In genomic region chr1:228228601-228229074, GRCh38 we compare ENCODE assay signal across 10 cellular contexts. TPM values are rescaled to one million over a fixed set of nuclear protein-coding genes. Genes with fewer than 3 reads are reported as not detected.
DNase-seq lines count a peak whose midpoint lies in the region; ATAC-seq, FAIRE-seq and TF ChIP-seq lines count a peak whose summit lies in the region.
"Had no signal": no experiment of that assay in that cellular context is flagged by ENCODE, and none has a peak within 500 bp of the region (broad histone marks: within the 10 kb centered on the region; RNA-seq: fewer than 3 reads in every experiment).

No MANE protein-coding gene starts in this region.

- TF ChIP-seq EP300 in HepG2 (IDR thresholded peaks at IDR 0.05; ENCODE audit: low read depth in 2 of 2, low read length in 2 of 2) = no peak
- no peak for TF ChIP-seq EP300 in HepG2 (CRISPR knock-in tag; IDR thresholded peaks at IDR 0.05; ENCODE audit: borderline replicate concordance)

- POLR2A ChIA-PET in HepG2 (lab: Yijun Ruan, JAX) = no interaction called here

- no peak overlapping the region for H3K9ac ChIP-seq in HepG2 (ENCODE audit: insufficient read depth, low read depth, low read length)

- H3K4me3 ChIP-seq in HepG2 (replicated peaks in 1 of 3; ENCODE audit: insufficient read depth in 1 of 3, low read depth in 2 of 3, low read length in 3 of 3) (no peak overlapping the region), right lobe of liver (no peak overlapping the region), fibroblast of the aortic adventitia (ENCODE audit: low read depth, low read length) (no peak overlapping the region), upper lobe of right lung (no peak overlapping the region)

- no peaks in the 10 kb centered on the region; a peak in 1 of 5 replicates for H3K27me3 ChIP-seq in HepG2 (ENCODE audit: control insufficient read depth in 1 of 2, insufficient read depth in 2 of 2, low read length in 2 of 2)
- no peaks in the 10 kb centered on the region for H3K27me3 ChIP-seq in right lobe of liver
- no peaks in the 10 kb centered on the region for H3K27me3 ChIP-seq in upper lobe of right lung

- H3K27ac ChIP-seq in HepG2 (ENCODE audit: extremely low read length, insufficient read depth, low read length) (no peak overlapping the region), right lobe of liver (no peak overlapping the region), upper lobe of right lung (peak overlapping the region; percentile 30)

- H3K9me3 ChIP-seq in HepG2 (ENCODE audit: low read length) (no peaks in the 10 kb centered on the region), right lobe of liver (no peaks in the 10 kb centered on the region), upper lobe of right lung (no peaks in the 10 kb centered on the region)

- H2AFZ ChIP-seq in HepG2 (ENCODE audit: low read length) = no peak overlapping the region

- ATAC-seq in HepG2 = peak; percentile 43; the same call in 1 of the 3 replicates
- ATAC-seq in right lobe of liver = no peak
- no peak for ATAC-seq in upper lobe of right lung
- ATAC-seq: activated T-cell treated with anti-CD3 and anti-CD28 coated beads, Interleukin-2, amount 50 U/mL, for 72 hours had no signal

- TF ChIP-seq RAD21 in HepG2 (CRISPR knock-in tag; IDR thresholded peaks at IDR 0.05) = no peak

- H4K20me1 ChIP-seq in HepG2 (ENCODE audit: insufficient read depth, low read length) = no peaks in the 10 kb centered on the region

- DNase-seq in HepG2 (ENCODE audit: low spot score) (peak; percentile 83), right lobe of liver (no peak), SIG-M5 treated with dmso at 0.1 percent for 504 hours (lab: John Stamatoyannopoulos, UW; ENCODE audit: unreplicated experiment) (peak; percentile 84), fibroblast of the aortic adventitia (ENCODE audit: low read depth) (peak; percentile 23), upper lobe of right lung (no peak), amygdala (lab: John Stamatoyannopoulos, UW) (no peak), pons (ENCODE audit: low spot score) (no peak)
- DNase-seq in activated CD4-positive, alpha-beta T cell treated with anti-CD3 and anti-CD28 coated beads, Interleukin-2, amount 50 U/mL, for 48 hours = no peak
- DNase-seq: activated T-cell treated with anti-CD3 and anti-CD28 coated beads, Interleukin-2, amount 50 U/mL, for 72 hours had no signal

- intact Hi-C loops in HepG2 (cut with micrococcal nuclease; ENCODE audit: unreplicated experiment) = loop anchor here (5.0 kb wide), 1 partner anchor 289 kb away; no protein-coding TSS in a partner anchor
- intact Hi-C loops in right lobe of liver (cut with DNase I) = no loop called here
- intact Hi-C loops in upper lobe of right lung (cut with DNase I) = no loop called here

- no peak overlapping the region for H3K4me2 ChIP-seq in HepG2 (ENCODE audit: low read depth, low read length)

- CTCF ChIA-PET in HepG2 (lab: Yijun Ruan, JAX; ENCODE audit: low intra/inter-chr PET ratio, low total read pairs) = interaction anchor here (2.4 kb wide), 1 partner anchor 286 kb away, joined by 6 read pairs; no protein-coding TSS in a partner anchor

- H3K79me2 ChIP-seq in HepG2 (ENCODE audit: insufficient read depth, low read length) = no peaks in the 10 kb centered on the region

- WGBS in HepG2 (ENCODE audit: low lambda C conversion rate) = 56% methylated on average over 5 of the region's 5 CpGs
- WGBS in right lobe of liver (ENCODE audit: insufficient coverage, low coverage, low lambda C conversion rate, missing lambda C conversion rate) = 60% methylated on average over 5 of the region's 5 CpGs

- FAIRE-seq in HepG2 (lab: Jason Lieb, UNC) = no peak
- FAIRE-seq: urothelium cell line had no signal

- in situ Hi-C loops in HepG2 (cut with HindIII; ENCODE audit: extremely low pct_ligation_motif_present, low pct_unique_long_range_greater_than_20kb) = no loop called here

- no TSS peak for BruUV-seq in HepG2 (replicated peaks; lab: Mats Ljungman, UMichigan)

- TF ChIP-seq CTCF in HepG2 (CRISPR knock-in tag; IDR thresholded peaks at IDR 0.05) (no peak), right lobe of liver (IDR thresholded peaks at IDR 0.05) (no peak), fibroblast of the aortic adventitia (IDR thresholded peaks at IDR 0.05; ENCODE audit: insufficient read depth, low read length) (no peak), upper lobe of right lung (IDR thresholded peaks at IDR 0.05) (no peak)

- TF ChIP-seq POLR2A in HepG2 (IDR thresholded peaks at IDR 0.05; ENCODE audit: insufficient read depth in 1 of 2, low read depth in 2 of 2, low read length in 2 of 2) = no peak
- no peak for TF ChIP-seq POLR2A in right lobe of liver (IDR thresholded peaks at IDR 0.05)

- H3K4me1 ChIP-seq in HepG2 (ENCODE audit: insufficient read depth, low read length) = peaks cover 21% of the 10 kb centered on the region
- no peaks in the 10 kb centered on the region for H3K4me1 ChIP-seq in right lobe of liver
- H3K4me1 ChIP-seq in upper lobe of right lung = no peaks in the 10 kb centered on the region

- H3K36me3 ChIP-seq in HepG2 (replicated peaks in 1 of 2; ENCODE audit: control insufficient read depth in 1 of 2, insufficient read depth in 2 of 2, low read length in 2 of 2) (no peaks in the 10 kb centered on the region), right lobe of liver (no peaks in the 10 kb centered on the region), upper lobe of right lung (no peaks in the 10 kb centered on the region)

TF ChIP-seq in HepG2, 621 proteins besides CTCF, POLR2A, EP300 and RAD21:
- peak; percentile 81 for TF ChIP-seq CEBPB (IDR thresholded peaks at IDR 0.05; ENCODE audit: borderline replicate concordance, low read depth, low read length)
- peak; percentile 56 for TF ChIP-seq FOSL2 (CRISPR knock-in tag; IDR thresholded peaks at IDR 0.05)
- TF ChIP-seq SALL1 (CRISPR knock-in tag; IDR thresholded peaks at IDR 0.05) = no peak
- peak; percentile 58; the same call in 1 of the 2 replicates for TF ChIP-seq ARID3A (IDR thresholded peaks at IDR 0.05; ENCODE audit: low read depth, low read length)
- no peak for TF ChIP-seq RFX5 (IDR thresholded peaks at IDR 0.05; ENCODE audit: low read depth, low read length)
- peak; percentile 60; the same call in 1 of the 2 replicates for TF ChIP-seq ZNF24 (IDR thresholded peaks at IDR 0.05)
- no peak for TF ChIP-seq ZNF724P (CRISPR knock-in tag; IDR thresholded peaks at IDR 0.05; ENCODE audit: borderline replicate concordance)
- TF ChIP-seq RARA (CRISPR knock-in tag; IDR thresholded peaks at IDR 0.05) = 0 out of 2 replicates have a peak, but pooled peaks have one; percentile 25

RNA-seq across cellular contexts. Expression of gene OBSCN, which starts 20.8 kb away (rescaled TPM):
- total RNA-seq in HepG2 (2016; rRNA removed; fragmentation: Illumina TruSeq; extraction: Trizol) (0.08 and 0.20 TPM in 2 replicates), right lobe of liver (1 to 10 TPM in 5 of 6 experiments, under 1 TPM in 1; 0.43 to 3.5 (median 2.0) TPM), fibroblast of the aortic adventitia (ENCODE audit: low replicate concordance) (0.99 and 3.1 TPM in 2 replicates), upper lobe of right lung (39.4 TPM)
- total RNA-seq in HepG2 (2016; cell fraction: cytosol; rRNA removed; fragmentation: Illumina TruSeq; extraction: Trizol; ENCODE audit: low read depth) = not detected in 2 replicates
- total RNA-seq in HepG2 (2016; cell fraction: insoluble cytoplasmic fraction; rRNA removed; fragmentation: Illumina TruSeq; extraction: Trizol) = 0.09 and 0.13 TPM in 2 replicates
- total RNA-seq in HepG2 (2016; cell fraction: membrane; rRNA removed; fragmentation: Illumina TruSeq; extraction: Trizol) = 0.06 and 0.07 TPM in 2 replicates
- 0.12 TPM in 1 of 2 replicates, not detected in the other for total RNA-seq in HepG2 (2016; cell fraction: nucleus; rRNA removed; fragmentation: Illumina TruSeq; extraction: Trizol)
- polyA plus RNA-seq in HepG2 (2011; rRNA removed) = 0.10 and 0.20 TPM in 2 replicates
- polyA plus RNA-seq in HepG2 (2011; cell fraction: cytosol; rRNA removed) = 0.03 and 0.07 TPM in 2 replicates
- polyA plus RNA-seq in HepG2 (2011; cell fraction: nucleus; rRNA removed) = 0.58 and 1.1 TPM in 2 replicates
- 0.09 and 0.55 TPM in 2 replicates for polyA plus RNA-seq in HepG2 (2012)
- polyA plus RNA-seq in HepG2 (2016; cell fraction: cytosol; fragmentation: Illumina TruSeq; extraction: Trizol; ENCODE audit: low read depth) = not detected in 2 replicates
- 0.08 and 0.10 TPM in 2 replicates for polyA plus RNA-seq in HepG2 (2016; cell fraction: insoluble cytoplasmic fraction; fragmentation: Illumina TruSeq; extraction: Trizol; ENCODE audit: low read depth)
- polyA plus RNA-seq in HepG2 (2016; cell fraction: membrane; fragmentation: Illumina TruSeq; extraction: Trizol; ENCODE audit: low read depth) = not detected in 2 replicates
- polyA plus RNA-seq in HepG2 (2016; cell fraction: nucleus; fragmentation: Illumina TruSeq; extraction: Trizol; ENCODE audit: insufficient read depth, low read depth) = 0.14 and 0.32 TPM in 2 replicates
- polyA minus RNA-seq in HepG2 (2011; rRNA and poly(A)+ RNA removed; ENCODE audit: low replicate concordance) = 0.24 and 23.5 TPM in 2 replicates
- 0.10 and 0.35 TPM in 2 replicates for polyA minus RNA-seq in HepG2 (2011; cell fraction: cytosol; rRNA and poly(A)+ RNA removed)
- 0.52 and 0.99 TPM in 2 replicates for polyA minus RNA-seq in HepG2 (2011; cell fraction: nucleus; rRNA and poly(A)+ RNA removed)

Comparison
In these comparisons a context has a peak if more than half of its experiments do, and no peak if none do; other contexts are left out.
1. DNase-seq: peak in HepG2 (single experiment), SIG-M5 treated with dmso at 0.1 percent for 504 hours (single experiment) and fibroblast of the aortic adventitia (single experiment); none in right lobe of liver (0 of 3), upper lobe of right lung (single experiment), amygdala (0 of 56), activated CD4-positive, alpha-beta T cell treated with anti-CD3 and anti-CD28 coated beads, Interleukin-2, amount 50 U/mL, for 48 hours (0 of 2) and pons (single experiment).